In the genomic region with DNA sequence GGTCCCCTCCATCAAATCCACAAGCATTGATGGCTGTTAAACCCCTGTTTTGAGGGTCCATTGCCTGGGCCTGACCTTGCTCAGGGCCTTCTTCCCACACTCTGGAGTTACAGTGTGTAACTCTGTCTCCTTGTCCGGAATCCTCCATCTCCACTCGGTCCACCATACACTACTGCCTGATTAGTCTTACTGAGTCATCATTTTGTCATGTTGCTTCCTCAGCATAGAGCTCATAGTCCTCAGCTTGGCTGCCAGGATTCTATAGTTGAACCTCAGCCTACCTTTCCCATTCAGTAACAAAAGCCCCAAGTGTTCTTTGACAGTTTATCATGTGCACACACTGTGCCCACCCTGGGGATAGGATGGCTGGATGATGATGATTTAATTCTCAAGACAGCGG, we compare ENCODE assay signal across 22 cellular contexts.
DNase-seq lines count a peak whose midpoint lies in the region; ATAC-seq and TF ChIP-seq lines count a peak whose summit lies in the region.
"Had no signal": no experiment of that assay in that cellular context is flagged by ENCODE, and none has a peak within 500 bp of the region (broad histone marks: within the 10 kb centered on the region; RNA-seq: fewer than 3 reads in every experiment).

No MANE protein-coding gene starts in this region.

- intact Hi-C loops in left lung (cut with DNase I), result no loop called here

- no peaks in the 10 kb centered on the region for H3K27me3 ChIP-seq in left lung
- H3K27me3 ChIP-seq: esophagus muscularis mucosa, pancreas, upper lobe of left lung had no signal

- peaks cover 0 to 27% of the 10 kb centered on the region in 2 donors for H3K36me3 ChIP-seq in left lung

- peak overlapping the region; percentile 6 for H3K27ac Mint-ChIP-seq in activated naive CD8-positive, alpha-beta T cell treated with anti-CD3 and anti-CD28 coated beads, Interleukin-2, amount 50 U/mL, for 24 hours
- H3K27ac Mint-ChIP-seq in activated naive CD8-positive, alpha-beta T cell treated with anti-CD3 and anti-CD28 coated beads for 36 hours, result no peak overlapping the region
- no peak overlapping the region for H3K27ac Mint-ChIP-seq in effector memory CD8-positive, alpha-beta T cell
- H3K27ac Mint-ChIP-seq: activated T-cell treated with anti-CD3 and anti-CD28 coated beads, Interleukin-2, amount 50 U/mL, for 24 hours; stimulated activated effector memory CD8-positive, alpha-beta T cell treated with anti-CD3 and anti-CD28 coated beads, Interleukin-12 subunit alpha, Interleukin-12 subunit beta, amount 100 ng/mL, for 72 hours had no signal

- H3K4me1 ChIP-seq in left lung, result no peaks in the 10 kb centered on the region
- H3K4me1 ChIP-seq: esophagus muscularis mucosa, pancreas had no signal

- no peak for ATAC-seq in activated naive CD8-positive, alpha-beta T cell treated with anti-CD3 and anti-CD28 coated beads, Interleukin-2, amount 50 U/mL, for 24 hours
- ATAC-seq in left lung (no peak), GM18861 (IDR thresholded peaks at IDR 0.05; ENCODE audit: unreplicated experiment) (no peak)
- no peak for ATAC-seq in effector memory CD8-positive, alpha-beta T cell (replicated peaks)
- ATAC-seq: GM12878; HCT116; left ventricle myocardium superior; pancreas; stimulated activated effector memory CD8-positive, alpha-beta T cell treated with anti-CD3 and anti-CD28 coated beads, Interleukin-12 subunit alpha, Interleukin-12 subunit beta, amount 100 ng/mL, for 72 hours had no signal

- H3K4me3 ChIP-seq in foreskin fibroblast (ENCODE audit: low read depth in 1 of 2, low read length in 2 of 2), result no peak overlapping the region
- no peak overlapping the region for H3K4me3 ChIP-seq in left lung
- H3K4me3 ChIP-seq: esophagus muscularis mucosa, GM12878, pancreas, skin epidermis, upper lobe of left lung had no signal

- H3K4me1 Mint-ChIP-seq in activated naive CD8-positive, alpha-beta T cell treated with anti-CD3 and anti-CD28 coated beads, Interleukin-2, amount 50 U/mL, for 24 hours, result no peaks in the 10 kb centered on the region
- H3K4me1 Mint-ChIP-seq in activated naive CD8-positive, alpha-beta T cell treated with anti-CD3 and anti-CD28 coated beads for 36 hours, result peaks cover 4% of the 10 kb centered on the region
- no peaks in the 10 kb centered on the region for H3K4me1 Mint-ChIP-seq in effector memory CD8-positive, alpha-beta T cell (ENCODE audit: low read depth in 2 of 2)
- H3K4me1 Mint-ChIP-seq: stimulated activated effector memory CD8-positive, alpha-beta T cell treated with anti-CD3 and anti-CD28 coated beads, Interleukin-12 subunit alpha, Interleukin-12 subunit beta, amount 100 ng/mL, for 72 hours had no signal

- no peak overlapping the region for H3K4me3 Mint-ChIP-seq in activated naive CD8-positive, alpha-beta T cell treated with anti-CD3 and anti-CD28 coated beads, Interleukin-2, amount 50 U/mL, for 24 hours
- H3K4me3 Mint-ChIP-seq in activated naive CD8-positive, alpha-beta T cell treated with anti-CD3 and anti-CD28 coated beads for 36 hours, result no peak overlapping the region
- no peak overlapping the region for H3K4me3 Mint-ChIP-seq in effector memory CD8-positive, alpha-beta T cell
- H3K4me3 Mint-ChIP-seq: activated T-cell treated with anti-CD3 and anti-CD28 coated beads, Interleukin-2, amount 50 U/mL, for 24 hours; CD4-positive, alpha-beta memory T cell; stimulated activated effector memory CD8-positive, alpha-beta T cell treated with anti-CD3 and anti-CD28 coated beads, Interleukin-12 subunit alpha, Interleukin-12 subunit beta, amount 100 ng/mL, for 72 hours had no signal

- no peaks in the 10 kb centered on the region for H3K9me3 Mint-ChIP-seq in activated naive CD8-positive, alpha-beta T cell treated with anti-CD3 and anti-CD28 coated beads, Interleukin-2, amount 50 U/mL, for 24 hours
- H3K9me3 Mint-ChIP-seq in activated naive CD8-positive, alpha-beta T cell treated with anti-CD3 and anti-CD28 coated beads for 36 hours, result no peaks in the 10 kb centered on the region
- no peaks in the 10 kb centered on the region for H3K9me3 Mint-ChIP-seq in effector memory CD8-positive, alpha-beta T cell
- H3K9me3 Mint-ChIP-seq: activated T-cell treated with anti-CD3 and anti-CD28 coated beads, Interleukin-2, amount 50 U/mL, for 24 hours; CD4-positive, alpha-beta memory T cell; stimulated activated effector memory CD8-positive, alpha-beta T cell treated with anti-CD3 and anti-CD28 coated beads, Interleukin-12 subunit alpha, Interleukin-12 subunit beta, amount 100 ng/mL, for 72 hours had no signal

- DNase-seq in activated naive CD8-positive, alpha-beta T cell treated with anti-CD3 and anti-CD28 coated beads, Interleukin-2, amount 50 U/mL, for 24 hours, result no peak
- DNase-seq in activated naive CD8-positive, alpha-beta T cell treated with anti-CD3 and anti-CD28 coated beads for 36 hours, result no peak
- peak; percentile 54 for DNase-seq in amniotic epithelial cell (ENCODE audit: low read depth)
- peak; percentile 22 to 53 for DNase-seq in foreskin fibroblast
- no peak for DNase-seq in left lung
- DNase-seq in effector memory CD8-positive, alpha-beta T cell, result no peak
- DNase-seq: 8988T; activated T-cell treated with anti-CD3 and anti-CD28 coated beads, Interleukin-2, amount 50 U/mL, for 24 hours; CD4-positive, alpha-beta memory T cell; left ventricle myocardium superior; NCI-H1694; NCI-H510A; pancreas; upper lobe of left lung had no signal

- H3K36me3 Mint-ChIP-seq in activated naive CD8-positive, alpha-beta T cell treated with anti-CD3 and anti-CD28 coated beads, Interleukin-2, amount 50 U/mL, for 24 hours (ENCODE audit: low read depth), result peaks cover 42% of the 10 kb centered on the region
- peaks cover 25% of the 10 kb centered on the region for H3K36me3 Mint-ChIP-seq in activated naive CD8-positive, alpha-beta T cell treated with anti-CD3 and anti-CD28 coated beads for 36 hours
- peaks cover 20% of the 10 kb centered on the region for H3K36me3 Mint-ChIP-seq in effector memory CD8-positive, alpha-beta T cell (ENCODE audit: insufficient read depth)

- H3K27me3 Mint-ChIP-seq in activated naive CD8-positive, alpha-beta T cell treated with anti-CD3 and anti-CD28 coated beads, Interleukin-2, amount 50 U/mL, for 24 hours, result no peaks in the 10 kb centered on the region
- H3K27me3 Mint-ChIP-seq in activated naive CD8-positive, alpha-beta T cell treated with anti-CD3 and anti-CD28 coated beads for 36 hours, result no peaks in the 10 kb centered on the region
- H3K27me3 Mint-ChIP-seq in effector memory CD8-positive, alpha-beta T cell, result no peaks in the 10 kb centered on the region
- H3K27me3 Mint-ChIP-seq: activated T-cell treated with anti-CD3 and anti-CD28 coated beads, Interleukin-2, amount 50 U/mL, for 24 hours; CD4-positive, alpha-beta memory T cell had no signal

- TF ChIP-seq CTCF in foreskin fibroblast (IDR thresholded peaks at IDR 0.05; ENCODE audit: low read depth, low read length), result no peak
- TF ChIP-seq CTCF in left lung (IDR thresholded peaks at IDR 0.05), result no peak

- H3K9me3 ChIP-seq in left lung, result no peaks in the 10 kb centered on the region
- H3K9me3 ChIP-seq: esophagus muscularis mucosa, pancreas, upper lobe of left lung had no signal

- H3K27ac ChIP-seq in temporal lobe (ENCODE audit: low read depth, low read length) (peak overlapping the region; percentile 51), left lung (no peak overlapping the region)
- H3K27ac ChIP-seq: esophagus muscularis mucosa, KMS-11, pancreas, skin epidermis, upper lobe of left lung had no signal

Comparison
In these comparisons a context has a peak if more than half of its experiments do, and no peak if none do; other contexts are left out.
1. DNase-seq: peak in amniotic epithelial cell (single experiment) and foreskin fibroblast (2 of 2); none in activated naive CD8-positive, alpha-beta T cell treated with anti-CD3 and anti-CD28 coated beads, Interleukin-2, amount 50 U/mL, for 24 hours (single experiment), activated naive CD8-positive, alpha-beta T cell treated with anti-CD3 and anti-CD28 coated beads for 36 hours (single experiment), left lung (0 of 2) and effector memory CD8-positive, alpha-beta T cell (0 of 3).